35 cellular contexts compared by ENCODE assay signal in the genomic region with DNA sequence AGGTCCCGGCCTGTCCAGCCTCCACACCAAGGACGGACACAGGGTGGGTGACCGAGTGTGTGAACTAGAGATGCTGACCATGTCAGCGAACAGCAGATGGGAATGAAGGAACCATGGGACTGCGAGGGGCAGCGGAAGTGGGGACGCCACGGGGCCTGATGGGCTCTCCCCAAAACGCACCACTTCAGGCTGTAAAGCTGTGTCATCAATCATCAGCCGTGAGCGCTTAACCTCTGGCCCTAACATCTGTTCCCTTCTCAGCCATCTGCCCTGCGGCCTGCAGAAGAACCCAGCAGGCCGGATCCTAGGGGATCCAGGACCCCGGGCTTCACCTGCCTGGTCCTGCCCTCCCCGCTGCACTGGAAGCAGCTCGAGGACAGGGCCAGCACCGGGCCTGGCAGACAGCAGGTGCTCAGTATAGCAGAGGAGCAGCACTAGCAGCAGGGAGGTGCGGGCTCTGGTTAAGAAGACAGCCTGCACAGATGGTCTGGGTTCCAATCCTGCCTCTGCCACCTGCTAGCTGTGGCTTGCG. TPM values are rescaled to one million over a fixed set of nuclear protein-coding genes. Genes with fewer than 3 reads are reported as not detected.
"Had no signal": no experiment of that assay in that cellular context is flagged by ENCODE, and none has a peak within 500 bp of the region (broad histone marks: within the 10 kb centered on the region; RNA-seq: fewer than 3 reads in every experiment).

No MANE protein-coding gene starts in this region.

- H3K27ac Mint-ChIP-seq: natural killer cell treated with Interleukin-12 subunit alpha and Interleukin-12 subunit beta and Interleukin-15 and Interleukin-18, amount 100 ng/mL, for 72 hours; progenitor cell of endocrine pancreas had no signal

- ATAC-seq: activated CD4-positive, CD25-positive, alpha-beta regulatory T cell treated with anti-CD3 and anti-CD28 coated beads, Interleukin-2, amount 50 U/mL, for 24 hours; heart left ventricle; right lobe of liver had no signal

- H3K27ac ChIP-seq: brain microvascular endothelial cell, coronary artery, heart left ventricle, left ventricle myocardium inferior, ovary, right lobe of liver, tibial nerve had no signal

- H3K4me3 ChIP-seq: coronary artery, dorsolateral prefrontal cortex, heart left ventricle, left ventricle myocardium inferior, lung, ovary, right lobe of liver, tibial nerve had no signal

- H3K36me3 ChIP-seq: heart left ventricle, left ventricle myocardium inferior, ovary, right lobe of liver, tibial nerve had no signal

- DNase-seq: activated CD4-positive, alpha-beta T cell treated with anti-CD3 and anti-CD28 coated beads for 48 hours; activated CD4-positive, alpha-beta T cell treated with anti-CD3 and anti-CD28 coated beads, Interleukin-2, amount 50 U/mL, for 48 hours; activated CD8-positive, alpha-beta memory T cell treated with anti-CD3 and anti-CD28 coated beads for 24 hours; activated gamma-delta T cell; activated naive CD4-positive, alpha-beta T cell treated with anti-CD3 and anti-CD28 coated beads, Interleukin-2, amount 50 U/mL, for 16 hours; amniotic stem cell; brain microvascular endothelial cell; dorsolateral prefrontal cortex; effector memory CD4-positive, alpha-beta T cell; erythroblast; foreskin fibroblast; heart left ventricle; kidney glomerular epithelial cell; left ventricle myocardium inferior; mesendoderm; ovary; right lobe of liver; stimulated activated CD4-positive, alpha-beta T cell treated with anti-CD3 and anti-CD28 coated beads, Interleukin-2, amount 100 ng/mL, for 48 hours; stimulated activated naive CD4-positive, alpha-beta T cell treated with Interleukin-2 at 50 U/mL for 16 hours had no signal

- H3K36me3 Mint-ChIP-seq: natural killer cell treated with Interleukin-12 subunit alpha and Interleukin-12 subunit beta and Interleukin-15 and Interleukin-18, amount 100 ng/mL, for 72 hours had no signal

- H3K4me3 Mint-ChIP-seq: natural killer cell treated with Interleukin-12 subunit alpha and Interleukin-12 subunit beta and Interleukin-15 and Interleukin-18, amount 100 ng/mL, for 72 hours had no signal

- H3K9me3 Mint-ChIP-seq: natural killer cell treated with Interleukin-12 subunit alpha and Interleukin-12 subunit beta and Interleukin-15 and Interleukin-18, amount 100 ng/mL, for 72 hours had no signal

- H3K9me3 ChIP-seq: heart left ventricle, left ventricle myocardium inferior, ovary, right lobe of liver, tibial nerve had no signal

- H3K27me3 ChIP-seq: brain microvascular endothelial cell, dorsolateral prefrontal cortex, heart left ventricle, ovary, right lobe of liver, tibial nerve had no signal

RNA-seq across cellular contexts. Expression of a gene that starts 58.7 kb away (rescaled TPM):
- total RNA-seq: astrocyte; cardiac septum; cerebellum; fibroblast of lung; heart left ventricle; left ventricle myocardium inferior; lung; mononuclear cell; myocyte; natural killer cell treated with Interleukin-12 subunit alpha and Interleukin-12 subunit beta and Interleukin-15 and Interleukin-18, amount 100 ng/mL, for 72 hours; ovary; progenitor cell of endocrine pancreas; renal cortical epithelial cell; right lobe of liver; skeletal muscle tissue; temporal lobe; tibial nerve; ureter had no signal
